ENCODE assay signal across 12 cellular contexts in the genomic region with DNA sequence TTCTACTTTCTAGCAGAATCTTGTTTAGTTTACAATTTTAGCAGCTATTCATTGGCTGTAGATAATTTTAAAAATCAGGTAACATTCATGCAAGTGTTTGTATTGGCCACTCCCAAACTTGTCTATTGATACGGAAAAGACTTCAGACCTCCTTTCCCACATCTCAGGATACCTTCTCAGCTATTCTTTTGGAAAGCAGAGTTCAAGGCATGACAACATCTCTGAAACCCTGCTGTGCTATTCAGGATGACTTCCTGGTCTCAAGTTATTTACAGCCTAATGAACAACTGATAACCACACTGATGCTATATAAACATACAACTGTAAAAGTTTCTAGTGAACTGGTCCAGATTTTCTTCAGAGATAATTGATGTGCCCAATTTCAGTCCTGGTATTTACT. TPM values are rescaled to one million over a fixed set of nuclear protein-coding genes. Genes with fewer than 3 reads are reported as not detected.
DNase-seq lines count a peak whose midpoint lies in the region; ATAC-seq and TF ChIP-seq lines count a peak whose summit lies in the region.
"Had no signal": no experiment of that assay in that cellular context is flagged by ENCODE, and none has a peak within 500 bp of the region (broad histone marks: within the 10 kb centered on the region; RNA-seq: fewer than 3 reads in every experiment).

No MANE protein-coding gene starts in this region.

- CTCF ChIA-PET in WTC11 (lab: Charles Lee), result interaction anchor here (1.2 kb wide), 1 partner anchor 269 kb away, joined by 3 read pairs; no protein-coding TSS in a partner anchor

- ATAC-seq in WTC11 (peak; percentile 87), GM21737 (IDR thresholded peaks at IDR 0.05; ENCODE audit: unreplicated experiment) (no peak)
- ATAC-seq in activated CD4-positive, CD25-positive, alpha-beta regulatory T cell treated with anti-CD3 and anti-CD28 coated beads, Interleukin-2, amount 50 U/mL, for 24 hours, result no peak
- ATAC-seq: CD8-positive, alpha-beta T cell had no signal

- H4K8ac ChIP-seq in mesenchymal stem cell (ENCODE audit: low read length), result no peak overlapping the region

- no peak overlapping the region for H3K14ac ChIP-seq in mesenchymal stem cell (ENCODE audit: low read length in 2 of 2)

- H3K27ac ChIP-seq in iPS DF 6.9 (ENCODE audit: low read length) (no peak overlapping the region), mesenchymal stem cell (ENCODE audit: low read length, poor library complexity, severe bottlenecking) (no peak overlapping the region), ovary (no peak overlapping the region)

- H3K36me3 ChIP-seq in H7 (replicated peaks; ENCODE audit: control insufficient read depth, insufficient read depth, low read length) (no peaks in the 10 kb centered on the region; the same call in none of the 2 replicates), iPS DF 6.9 (ENCODE audit: control insufficient read depth, insufficient read depth, low read length) (no peaks in the 10 kb centered on the region), mesenchymal stem cell (ENCODE audit: control insufficient read depth in 1 of 2, insufficient read depth in 2 of 2, low read depth in 1 of 2, low read length in 2 of 2) (peaks cover 0 to 23% of the 10 kb centered on the region in 2 experiments), ovary (no peaks in the 10 kb centered on the region)

- no peaks in the 10 kb centered on the region for H3K9me3 Mint-ChIP-seq in WTC11
- H3K9me3 Mint-ChIP-seq: CD8-positive, alpha-beta T cell had no signal

- no peak overlapping the region for H2BK5ac ChIP-seq in mesenchymal stem cell (ENCODE audit: low read depth, low read length, poor library complexity, severe bottlenecking)

- H3K9me3 ChIP-seq in iPS DF 6.9 (ENCODE audit: control insufficient read depth, insufficient read depth, low read length), result no peaks in the 10 kb centered on the region
- H3K9me3 ChIP-seq in mesenchymal stem cell (ENCODE audit: control insufficient read depth, low read length), result no peaks in the 10 kb centered on the region
- H3K9me3 ChIP-seq in ovary, result no peaks in the 10 kb centered on the region

- H2AK5ac ChIP-seq in mesenchymal stem cell (ENCODE audit: low read length, severe bottlenecking), result no peak overlapping the region

- intact Hi-C loops in ovary (cut with DNase I), result no loop called here

- H3K4me3 ChIP-seq in H7 (ENCODE audit: insufficient read depth, low read depth, low read length) (no peak overlapping the region), iPS DF 6.9 (ENCODE audit: low read length) (no peak overlapping the region), mesenchymal stem cell (ENCODE audit: insufficient read depth in 1 of 2, low read depth in 1 of 2, low read length in 2 of 2) (no peak overlapping the region), ovary (no peak overlapping the region)

- no peak for TF ChIP-seq POLR2A in ovary (IDR thresholded peaks at IDR 0.05)

- DNase-seq in H7 (peak; percentile 1), WTC11 (ENCODE audit: low spot score) (no peak), iPS DF 6.9 (ENCODE audit: low read depth, low spot score) (peak; percentile 20), mesenchymal stem cell (no peak), ovary (no peak)
- DNase-seq: CD8-positive, alpha-beta T cell; COR-L47; DND-41; GDM1 had no signal

- no peaks in the 10 kb centered on the region for H3K4me1 ChIP-seq in iPS DF 6.9 (ENCODE audit: control insufficient read depth, insufficient read depth, low read length)
- no peaks in the 10 kb centered on the region for H3K4me1 ChIP-seq in mesenchymal stem cell (ENCODE audit: control insufficient read depth, insufficient read depth, low read depth, low read length)
- H3K4me1 ChIP-seq in ovary (ENCODE audit: insufficient read depth), result no peaks in the 10 kb centered on the region

- no peak overlapping the region for H3K4me2 ChIP-seq in mesenchymal stem cell (ENCODE audit: low read length, poor library complexity, severe bottlenecking)

- no peak for TF ChIP-seq CTCF in WTC11 (IDR thresholded peaks at IDR 0.05)
- no peak for TF ChIP-seq CTCF in ovary (IDR thresholded peaks at IDR 0.05)

- H3K4ac ChIP-seq in mesenchymal stem cell (ENCODE audit: low read depth in 1 of 2, low read length in 2 of 2), result no peak overlapping the region

- no peak overlapping the region for H3K18ac ChIP-seq in mesenchymal stem cell (ENCODE audit: low read depth in 1 of 2, low read length in 2 of 2)

- H3K4me3 Mint-ChIP-seq in WTC11, result no peak overlapping the region
- H3K4me3 Mint-ChIP-seq: CD14-positive monocyte; CD8-positive, alpha-beta T cell had no signal

- WGBS in iPS DF 6.9 (ENCODE audit: insufficient coverage, insufficient read length), result no CpG with 5 or more reads among the region's 1 CpG
- WGBS in mesenchymal stem cell, result 96% methylated on average over 1 of the region's 1 CpG
- WGBS in ovary, 3 donors, result 90 to 94% (median 94%) methylated on average over 1 of the region's 1 CpG

- peaks cover 12% of the 10 kb centered on the region for H3K36me3 Mint-ChIP-seq in WTC11

- no peak overlapping the region for H2AFZ ChIP-seq in mesenchymal stem cell (ENCODE audit: low read depth, low read length)

- no peak overlapping the region for H3K9ac ChIP-seq in mesenchymal stem cell (ENCODE audit: low read length)

- no peak for TF ChIP-seq EP300 in ovary (IDR thresholded peaks at IDR 0.05)

- H4K91ac ChIP-seq in mesenchymal stem cell (ENCODE audit: low read length), result no peak overlapping the region

- POLR2A ChIA-PET in WTC11 (lab: Charles Lee), result no interaction called here

- H3K23ac ChIP-seq in mesenchymal stem cell (ENCODE audit: low read length in 2 of 2), result no peak overlapping the region

- peaks cover 19% of the 10 kb centered on the region for H3K4me1 Mint-ChIP-seq in WTC11
- H3K4me1 Mint-ChIP-seq: CD14-positive monocyte had no signal

- no peak overlapping the region for H2BK12ac ChIP-seq in mesenchymal stem cell (ENCODE audit: low read length in 2 of 2)

- H3K79me1 ChIP-seq in mesenchymal stem cell (replicated peaks; ENCODE audit: low read length, poor library complexity, severe bottlenecking), result no peaks in the 10 kb centered on the region

- no peak overlapping the region for H2BK15ac ChIP-seq in mesenchymal stem cell (ENCODE audit: low read depth, poor library complexity, severe bottlenecking)

- H3K27ac Mint-ChIP-seq in WTC11, result no peak overlapping the region; the same call in 1 of the 2 replicates
- H3K27ac Mint-ChIP-seq: CD14-positive monocyte; CD8-positive, alpha-beta T cell had no signal

- H3K27me3 Mint-ChIP-seq in WTC11 (ENCODE audit: low read depth), result no peaks in the 10 kb centered on the region

- H2BK120ac ChIP-seq in mesenchymal stem cell (ENCODE audit: low read depth, low read length), result no peak overlapping the region

- no peaks in the 10 kb centered on the region for H3K27me3 ChIP-seq in H7 (ENCODE audit: control insufficient read depth, insufficient read depth, low read length)
- H3K27me3 ChIP-seq in iPS DF 6.9 (ENCODE audit: control insufficient read depth, insufficient read depth, low read length), result no peaks in the 10 kb centered on the region
- no peaks in the 10 kb centered on the region for H3K27me3 ChIP-seq in mesenchymal stem cell (ENCODE audit: control insufficient read depth in 1 of 2, insufficient read depth in 1 of 2, low read length in 2 of 2)
- no peaks in the 10 kb centered on the region for H3K27me3 ChIP-seq in ovary

TF ChIP-seq in WTC11, 78 proteins besides CTCF, POLR2A, EP300 and RAD21 (continues in another document):
- TF ChIP-seq NFYB (CRISPR knock-in tag; conservative IDR thresholded peaks at IDR 0.05; ENCODE audit: low read depth), result no peak
- no peak for TF ChIP-seq SMAD3 (CRISPR knock-in tag; IDR thresholded peaks at IDR 0.05; ENCODE audit: borderline replicate concordance)
- no peak for TF ChIP-seq NR1H2 (CRISPR knock-in tag; IDR thresholded peaks at IDR 0.05)
- TF ChIP-seq CBFB (CRISPR knock-in tag; IDR thresholded peaks at IDR 0.05; ENCODE audit: low read depth), result no peak
- TF ChIP-seq GABPB1 (CRISPR knock-in tag; IDR thresholded peaks at IDR 0.05), result no peak
- TF ChIP-seq RELA (CRISPR knock-in tag; IDR thresholded peaks at IDR 0.05; ENCODE audit: borderline replicate concordance), result no peak
- TF ChIP-seq JUN (CRISPR knock-in tag; IDR thresholded peaks at IDR 0.05), result no peak
- TF ChIP-seq, protein P1, sequence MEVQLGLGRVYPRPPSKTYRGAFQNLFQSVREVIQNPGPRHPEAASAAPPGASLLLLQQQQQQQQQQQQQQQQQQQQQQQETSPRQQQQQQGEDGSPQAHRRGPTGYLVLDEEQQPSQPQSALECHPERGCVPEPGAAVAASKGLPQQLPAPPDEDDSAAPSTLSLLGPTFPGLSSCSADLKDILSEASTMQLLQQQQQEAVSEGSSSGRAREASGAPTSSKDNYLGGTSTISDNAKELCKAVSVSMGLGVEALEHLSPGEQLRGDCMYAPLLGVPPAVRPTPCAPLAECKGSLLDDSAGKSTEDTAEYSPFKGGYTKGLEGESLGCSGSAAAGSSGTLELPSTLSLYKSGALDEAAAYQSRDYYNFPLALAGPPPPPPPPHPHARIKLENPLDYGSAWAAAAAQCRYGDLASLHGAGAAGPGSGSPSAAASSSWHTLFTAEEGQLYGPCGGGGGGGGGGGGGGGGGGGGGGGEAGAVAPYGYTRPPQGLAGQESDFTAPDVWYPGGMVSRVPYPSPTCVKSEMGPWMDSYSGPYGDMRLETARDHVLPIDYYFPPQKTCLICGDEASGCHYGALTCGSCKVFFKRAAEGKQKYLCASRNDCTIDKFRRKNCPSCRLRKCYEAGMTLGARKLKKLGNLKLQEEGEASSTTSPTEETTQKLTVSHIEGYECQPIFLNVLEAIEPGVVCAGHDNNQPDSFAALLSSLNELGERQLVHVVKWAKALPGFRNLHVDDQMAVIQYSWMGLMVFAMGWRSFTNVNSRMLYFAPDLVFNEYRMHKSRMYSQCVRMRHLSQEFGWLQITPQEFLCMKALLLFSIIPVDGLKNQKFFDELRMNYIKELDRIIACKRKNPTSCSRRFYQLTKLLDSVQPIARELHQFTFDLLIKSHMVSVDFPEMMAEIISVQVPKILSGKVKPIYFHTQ (CRISPR knock-in tag; IDR thresholded peaks at IDR 0.05), result no peak
- no peak for TF ChIP-seq ZNF219 (CRISPR knock-in tag; IDR thresholded peaks at IDR 0.05; ENCODE audit: borderline replicate concordance)
- no peak for TF ChIP-seq EMX1 (CRISPR knock-in tag; IDR thresholded peaks at IDR 0.05)
- TF ChIP-seq ZNF263 (CRISPR knock-in tag; IDR thresholded peaks at IDR 0.05; ENCODE audit: low read depth), result no peak
- no peak for TF ChIP-seq ELF4 (CRISPR knock-in tag; IDR thresholded peaks at IDR 0.05; ENCODE audit: low read depth)

RNA-seq across cellular contexts. Expression of gene DZIP3, which starts 55.8 kb away (rescaled TPM):
- total RNA-seq in H7 (2014; rRNA removed; shearing (Covaris generic)), result 14.5 and 22.6 TPM in 2 replicates
- total RNA-seq in WTC11 (2021) (25.3 to 28.7 TPM (median 27.6 TPM) in 3 replicates), ovary (10 to 100 TPM in 6 of 7 donors, 1 to 10 TPM in 1; 7.2 to 20.5 (median 14.5) TPM)
- 6.5 TPM for polyA plus RNA-seq in mesenchymal stem cell (2013, experiment 1 of 2)
- polyA plus RNA-seq in mesenchymal stem cell (2013, experiment 2 of 2), result 6.9 TPM
- polyA plus RNA-seq in ovary, result 10 to 100 TPM in 1 of 2 donors, 1 to 10 TPM in 1; 5.0 to 11.3 TPM

RNA-seq across cellular contexts. Expression of gene CIP2A, which starts 56.1 kb away (rescaled TPM):
- 38.0 and 38.8 TPM in 2 replicates for total RNA-seq in H7 (2014; rRNA removed; shearing (Covaris generic))
- total RNA-seq in WTC11 (2021) (29.3 to 32.8 TPM (median 32.0 TPM) in 3 replicates), ovary (1 to 10 TPM; 1.7 to 6.3 (median 5.1) TPM)
- polyA plus RNA-seq in mesenchymal stem cell (2013, experiment 1 of 2), result 4.9 TPM
- 4.9 TPM for polyA plus RNA-seq in mesenchymal stem cell (2013, experiment 2 of 2)
- polyA plus RNA-seq in ovary, result 1 to 10 TPM; 1.9 to 3.0 TPM

Comparison
In these comparisons a context has a peak if more than half of its experiments do, and no peak if none do; other contexts are left out.
1. DNase-seq: peak in H7 (single experiment) and iPS DF 6.9 (single experiment); none in WTC11 (single experiment), mesenchymal stem cell (single experiment) and ovary (0 of 5).